12 cellular contexts compared by ENCODE assay signal in the genomic region with DNA sequence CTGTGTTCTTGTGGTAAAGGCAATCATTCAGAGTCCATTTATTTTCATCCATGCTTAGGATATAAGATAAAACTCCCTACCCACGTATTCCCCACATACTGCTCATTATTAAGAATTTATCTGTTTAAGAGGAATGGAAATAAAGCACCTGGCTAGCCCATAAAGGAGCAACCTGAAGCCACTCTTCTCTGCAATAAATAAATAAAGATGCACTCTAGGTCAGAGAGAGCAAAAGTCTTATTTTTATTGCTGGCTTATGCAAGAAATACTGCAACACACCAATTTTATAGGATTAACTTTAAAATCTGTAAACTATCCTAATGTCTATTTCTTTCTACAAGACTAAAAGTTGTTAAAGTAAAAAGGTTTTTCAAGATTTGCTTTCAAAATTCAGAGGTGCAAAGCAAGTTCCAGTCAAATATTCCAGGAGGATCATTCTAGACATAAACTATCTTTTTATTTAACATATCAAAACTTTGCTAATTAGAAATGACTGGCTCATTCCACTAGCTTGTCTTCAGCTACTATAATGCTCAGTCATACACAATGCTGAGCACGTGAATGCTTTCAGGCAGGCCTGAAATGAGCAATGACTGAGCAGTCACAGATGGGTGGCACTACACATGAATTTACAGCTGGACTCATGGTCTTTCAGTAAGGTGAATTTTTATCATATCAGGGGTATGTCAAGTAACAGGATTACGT. TPM values are rescaled to one million over a fixed set of nuclear protein-coding genes. Genes with fewer than 3 reads are reported as not detected.
DNase-seq lines count a peak whose midpoint lies in the region; ATAC-seq and TF ChIP-seq lines count a peak whose summit lies in the region.
"Had no signal": no experiment of that assay in that cellular context is flagged by ENCODE, and none has a peak within 500 bp of the region (broad histone marks: within the 10 kb centered on the region; RNA-seq: fewer than 3 reads in every experiment).

No MANE protein-coding gene starts in this region.

- POLR2A ChIA-PET in Caco-2 (lab: Charles Lee) = no interaction called here

- 20% methylated on average over 3 of the region's 3 CpGs for WGBS in right lobe of liver (ENCODE audit: insufficient coverage, low coverage, low lambda C conversion rate, missing lambda C conversion rate)

- no peaks in the 10 kb centered on the region for H3K27me3 ChIP-seq in Caco-2 (replicated peaks; ENCODE audit: control insufficient read depth, insufficient read depth, low read length)
- H3K27me3 ChIP-seq in right lobe of liver = no peaks in the 10 kb centered on the region
- H3K27me3 ChIP-seq: upper lobe of left lung had no signal

- TF ChIP-seq CTCF in Caco-2 (IDR thresholded peaks at IDR 0.05; ENCODE audit: insufficient read depth in 1 of 2, low read depth in 1 of 2, low read length in 1 of 2, severe bottlenecking in 1 of 2, unreplicated experiment in 1 of 2) (no peak), LNCaP clone FGC (IDR thresholded peaks at IDR 0.05; ENCODE audit: control insufficient read depth, extremely low read depth, insufficient read depth) (peak; percentile 19; the same call in 1 of the 2 replicates), choroid plexus epithelial cell (conservative IDR thresholded peaks at IDR 0.05; ENCODE audit: low read depth, low read length) (no peak), right lobe of liver (IDR thresholded peaks at IDR 0.05) (no peak)

- H3K4me1 ChIP-seq in Caco-2 = peaks cover 71% of the 10 kb centered on the region
- peaks cover 0 to 31% (median 14%) of the 10 kb centered on the region in 4 donors for H3K4me1 ChIP-seq in right lobe of liver

- CTCF ChIA-PET in Caco-2 (lab: Charles Lee) = interaction anchor here (0.5 to 2.6 kb wide), 2 partner anchors 110 to 260 kb away, joined by 4 to 12 read pairs; no protein-coding TSS in a partner anchor

- H3K36me3 ChIP-seq in Caco-2 (ENCODE audit: control insufficient read depth, insufficient read depth, low read length) = no peaks in the 10 kb centered on the region; the same call in 1 of the 2 replicates
- H3K36me3 ChIP-seq in right lobe of liver = no peaks in the 10 kb centered on the region
- H3K36me3 ChIP-seq: upper lobe of left lung had no signal

- H3K4me3 ChIP-seq in Caco-2 (ENCODE audit: low read depth, low read length) = no peak overlapping the region
- peak overlapping the region; percentile 39 for H3K4me3 ChIP-seq in LNCaP clone FGC (ENCODE audit: low read depth, low read length)
- no peak overlapping the region for H3K4me3 ChIP-seq in choroid plexus epithelial cell (ENCODE audit: low read depth, low read length)
- no peak overlapping the region for H3K4me3 ChIP-seq in right lobe of liver
- H3K4me3 ChIP-seq: upper lobe of left lung had no signal

- peak; percentile 65 to 84 (median 82) for ATAC-seq in right lobe of liver
- ATAC-seq: activated CD4-positive, CD25-positive, alpha-beta regulatory T cell treated with anti-CD3 and anti-CD28 coated beads, Interleukin-2, amount 50 U/mL, for 24 hours had no signal

- peaks cover 51% of the 10 kb centered on the region for H3K36me3 Mint-ChIP-seq in Caco-2 (ENCODE audit: insufficient read depth, unreplicated experiment)
- H3K36me3 Mint-ChIP-seq: activated naive CD8-positive, alpha-beta T cell treated with anti-CD3 and anti-CD28 coated beads, Interleukin-2, amount 10 ng/mL, durations not matched to agents 7 days and 5 days had no signal

- peak overlapping the region; percentile 2 for H3K27ac Mint-ChIP-seq in Caco-2 (ENCODE audit: unreplicated experiment)
- H3K27ac Mint-ChIP-seq: activated naive CD8-positive, alpha-beta T cell treated with anti-CD3 and anti-CD28 coated beads, Interleukin-2, amount 10 ng/mL, durations not matched to agents 7 days and 5 days had no signal

- H3K9me3 ChIP-seq in Caco-2 = no peaks in the 10 kb centered on the region
- no peaks in the 10 kb centered on the region for H3K9me3 ChIP-seq in right lobe of liver
- H3K9me3 ChIP-seq: upper lobe of left lung had no signal

- H3K4me3 Mint-ChIP-seq in Caco-2 (ENCODE audit: unreplicated experiment) = no peak overlapping the region
- H3K4me3 Mint-ChIP-seq: activated naive CD8-positive, alpha-beta T cell treated with anti-CD3 and anti-CD28 coated beads, Interleukin-2, amount 10 ng/mL, durations not matched to agents 7 days and 5 days had no signal

- H3K9me3 Mint-ChIP-seq in Caco-2 (ENCODE audit: unreplicated experiment) = no peaks in the 10 kb centered on the region

- intact Hi-C loops in Caco-2 (cut with micrococcal nuclease; ENCODE audit: unreplicated experiment) (loop anchor here (5.0 kb wide), 1 partner anchor 58 kb away; no protein-coding TSS in a partner anchor), right lobe of liver (cut with DNase I) (no loop called here)

- BruUV-seq in Caco-2 (replicated peaks; lab: Mats Ljungman, UMichigan) = no TSS peak

- no peak for TF ChIP-seq POLR2A in right lobe of liver (IDR thresholded peaks at IDR 0.05)

- no peak overlapping the region for H3K27ac ChIP-seq in right lobe of liver
- H3K27ac ChIP-seq: upper lobe of left lung had no signal

- DNase-seq in Caco-2 (no peak), LNCaP clone FGC (ENCODE audit: low read depth) (no peak), choroid plexus epithelial cell (ENCODE audit: low read depth) (peak; percentile 51), right lobe of liver (no peak), NCI-H1092 (lab: John Stamatoyannopoulos, UW) (no peak), SW 1271 (lab: John Stamatoyannopoulos, UW) (no peak)
- DNase-seq in stimulated activated naive CD4-positive, alpha-beta T cell (lab: John Stamatoyannopoulos, UW) = no peak
- DNase-seq in activated T-cell treated with anti-CD3 and anti-CD28 coated beads, Interleukin-2, amount 50 U/mL, for 48 hours = no peak
- DNase-seq: activated naive CD8-positive, alpha-beta T cell treated with anti-CD3 and anti-CD28 coated beads, Interleukin-2, amount 10 ng/mL, durations not matched to agents 7 days and 5 days; KBM-7; upper lobe of left lung had no signal

- H3K4me1 Mint-ChIP-seq in Caco-2 (ENCODE audit: low read depth, unreplicated experiment) = peaks cover 71% of the 10 kb centered on the region
- H3K4me1 Mint-ChIP-seq: activated naive CD8-positive, alpha-beta T cell treated with anti-CD3 and anti-CD28 coated beads, Interleukin-2, amount 10 ng/mL, durations not matched to agents 7 days and 5 days had no signal

- no peaks in the 10 kb centered on the region for H3K27me3 Mint-ChIP-seq in Caco-2 (ENCODE audit: insufficient read depth, unreplicated experiment)

RNA-seq across cellular contexts. Expression of a gene that starts 7.1 kb away (rescaled TPM):
- total RNA-seq in Caco-2 (2022) (179 and 181 TPM in 2 replicates), right lobe of liver (10 to 100 TPM; 22.5 to 57.3 (median 35.9) TPM)
- total RNA-seq: activated naive CD8-positive, alpha-beta T cell treated with anti-CD3 and anti-CD28 coated beads, Interleukin-2, amount 10 ng/mL, durations not matched to agents 7 days and 5 days had no signal
